In the genomic region with DNA sequence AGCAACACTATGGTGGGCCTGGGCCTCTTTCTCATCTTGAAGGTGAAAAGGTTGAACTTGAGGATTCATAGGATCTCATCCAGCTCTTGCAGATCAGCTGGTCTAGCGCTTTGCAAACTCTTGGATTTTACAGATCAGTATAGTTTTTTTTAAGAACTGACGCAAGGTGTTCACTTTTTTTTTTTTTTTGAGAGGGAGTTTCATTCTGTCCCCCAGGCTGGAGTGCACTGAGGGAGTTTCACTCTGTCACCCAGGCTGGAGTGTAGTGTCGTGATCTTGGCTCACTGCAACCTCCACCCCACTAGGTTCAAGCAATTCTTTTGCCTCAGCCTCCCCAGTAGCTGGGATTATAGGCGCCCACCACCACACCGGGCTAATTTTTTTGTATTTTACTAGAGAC, we compare ENCODE assay signal across 15 cellular contexts. TPM values are rescaled to one million over a fixed set of nuclear protein-coding genes. Genes with fewer than 3 reads are reported as not detected.
DNase-seq lines count a peak whose midpoint lies in the region; ATAC-seq lines count a peak whose summit lies in the region.
"Had no signal": no experiment of that assay in that cellular context is flagged by ENCODE, and none has a peak within 500 bp of the region (broad histone marks: within the 10 kb centered on the region; RNA-seq: fewer than 3 reads in every experiment).

No MANE protein-coding gene starts in this region.

- H2BK120ac ChIP-seq in trophoblast cell (ENCODE audit: insufficient read depth, low read length, poor library complexity), result no peak overlapping the region

- no peak overlapping the region for H4K8ac ChIP-seq in trophoblast cell (ENCODE audit: low read depth, low read length)

- H3K36me3 ChIP-seq in trophoblast cell (ENCODE audit: control insufficient read depth in 1 of 2, insufficient read depth in 2 of 2, low read length in 2 of 2), result no peaks in the 10 kb centered on the region
- H3K36me3 ChIP-seq: BE2C, neural progenitor cell had no signal

- H3K23ac ChIP-seq in trophoblast cell (ENCODE audit: low read length), result no peak overlapping the region

- H3K18ac ChIP-seq in trophoblast cell (ENCODE audit: low read length), result no peak overlapping the region

- no peak overlapping the region for H2AK5ac ChIP-seq in trophoblast cell (ENCODE audit: low read length)

- DNase-seq in RPMI8226 (peak; percentile 61), trophoblast cell (no peak), NCI-H1417 (lab: John Stamatoyannopoulos, UW) (no peak), ecto neural progenitor cell (ENCODE audit: low spot score) (no peak), NCI-H82 (lab: John Stamatoyannopoulos, UW) (no peak)
- no peak for DNase-seq in stimulated activated CD4-positive, alpha-beta T cell treated with anti-CD3 and anti-CD28 coated beads, Interleukin-4, amount 100 ng/mL, for 24 hours
- DNase-seq: BE2C, glutamatergic neuron, NCI-H1694 treated with DMSO at 0.1 percent for 48 hours, NCI-H526 treated with DMSO at 0.1 percent for 48 hours, retina, testis had no signal

- peak; percentile 20 for ATAC-seq in GM18511 (IDR thresholded peaks at IDR 0.05; ENCODE audit: unreplicated experiment)
- ATAC-seq in GM21786 (IDR thresholded peaks at IDR 0.05; ENCODE audit: unreplicated experiment), result peak; percentile 1

- H3K14ac ChIP-seq in trophoblast cell (ENCODE audit: low read length), result no peak overlapping the region

- no peak overlapping the region for H2AFZ ChIP-seq in trophoblast cell (ENCODE audit: insufficient read depth, low read length, poor library complexity)
- H2AFZ ChIP-seq: neural progenitor cell had no signal

- peak overlapping the region; percentile 14 for H4K91ac ChIP-seq in trophoblast cell (ENCODE audit: low read depth, low read length)

- H3K4me3 ChIP-seq in trophoblast cell (ENCODE audit: low read depth, low read length), result no peak overlapping the region
- H3K4me3 ChIP-seq: neural progenitor cell, testis had no signal

- H3K79me2 ChIP-seq in trophoblast cell (ENCODE audit: control insufficient read depth, insufficient read depth, low read length, poor library complexity), result no peaks in the 10 kb centered on the region

- H2BK5ac ChIP-seq in trophoblast cell (ENCODE audit: low read depth, low read length, poor library complexity), result no peak overlapping the region

- no peaks in the 10 kb centered on the region for H3K9me3 ChIP-seq in trophoblast cell (ENCODE audit: insufficient read depth, low read depth, low read length)
- H3K9me3 ChIP-seq: BE2C, testis had no signal

- H3K27ac ChIP-seq in trophoblast cell (ENCODE audit: low read depth, low read length), result no peak overlapping the region
- H3K27ac ChIP-seq: neural progenitor cell, testis had no signal

- no peak overlapping the region for H3K4ac ChIP-seq in trophoblast cell (ENCODE audit: low read depth, low read length)

- no CpG with 5 or more reads among the region's 5 CpGs for WGBS in trophoblast cell (ENCODE audit: extremely low coverage, insufficient coverage, insufficient read length)

- no peak overlapping the region for H3K4me2 ChIP-seq in trophoblast cell (ENCODE audit: low read length)
- H3K4me2 ChIP-seq: neural progenitor cell had no signal

- H3K4me1 ChIP-seq in trophoblast cell (ENCODE audit: control insufficient read depth in 1 of 2, insufficient read depth in 2 of 2, low read length in 2 of 2), result no peaks in the 10 kb centered on the region
- H3K4me1 ChIP-seq: BE2C, neural progenitor cell, testis had no signal

- no peaks in the 10 kb centered on the region for H3K79me1 ChIP-seq in trophoblast cell (ENCODE audit: low read length)

- no peak overlapping the region for H4K12ac ChIP-seq in trophoblast cell (ENCODE audit: low read depth, low read length)

- no peak overlapping the region for H3K9ac ChIP-seq in trophoblast cell (ENCODE audit: low read length)
- H3K9ac ChIP-seq: neural progenitor cell had no signal

- no peaks in the 10 kb centered on the region for H3K27me3 ChIP-seq in trophoblast cell (ENCODE audit: insufficient read depth, low read length)
- H3K27me3 ChIP-seq: BE2C, neural progenitor cell, testis had no signal

- H2BK12ac ChIP-seq in trophoblast cell (ENCODE audit: low read length), result no peak overlapping the region

RNA-seq across cellular contexts. Expression of gene LGMN, which starts 20.4 kb away (rescaled TPM):
- polyA plus RNA-seq in trophoblast cell (2013), result 162 and 178 TPM in 2 replicates

RNA-seq across cellular contexts. Expression of gene GOLGA5, which starts 25.3 kb away (rescaled TPM):
- polyA plus RNA-seq in trophoblast cell (2013), result 59.8 and 60.5 TPM in 2 replicates
